2 cellular contexts compared by ENCODE assay signal in the genomic region with DNA sequence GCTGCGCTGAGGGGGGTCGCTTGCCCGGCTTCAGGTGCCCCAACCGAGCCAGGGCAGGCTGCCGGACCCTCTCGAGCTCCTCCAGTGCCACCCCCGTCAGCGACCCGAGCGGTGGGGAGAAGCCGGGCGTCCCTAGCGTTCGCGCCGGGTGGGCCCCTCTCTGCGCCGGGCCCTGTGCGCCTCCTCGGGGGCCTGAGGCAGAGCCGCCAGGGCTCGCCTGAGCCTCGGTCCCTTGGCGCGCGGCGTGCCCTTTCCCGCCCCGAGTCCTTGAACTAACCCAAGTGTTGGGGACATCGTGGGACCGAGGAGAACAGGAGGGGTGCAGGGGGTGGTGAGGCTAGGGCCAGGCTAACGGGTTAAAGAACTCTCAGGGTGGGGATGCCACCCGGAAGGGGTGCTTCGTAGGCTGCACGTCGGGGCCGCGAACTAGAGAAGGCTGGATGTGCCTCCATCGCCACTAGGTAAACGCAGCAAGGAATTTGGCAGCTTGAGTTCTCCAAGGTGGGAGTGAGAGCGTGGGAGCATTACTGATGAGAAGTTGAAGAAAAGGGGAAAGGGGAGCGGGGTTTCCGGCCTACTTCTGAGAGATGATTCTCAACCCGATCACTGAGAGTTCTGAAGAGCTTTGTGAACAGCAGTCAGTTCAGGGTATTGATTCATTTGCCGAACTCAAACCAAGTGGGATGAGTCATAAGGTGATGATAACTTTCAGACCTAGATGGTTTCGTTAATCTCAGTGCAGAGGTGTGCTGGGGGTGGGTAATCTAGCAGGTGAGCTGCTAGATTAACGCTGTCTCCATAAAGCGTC.
A peak's percentile ranks its signal among the peaks of the same experiment; 100 is the strongest.
TF ChIP-seq lines count a peak whose summit lies in the region.

No MANE protein-coding gene starts in this region.

TF ChIP-seq in HEK293, 187 proteins besides CTCF, POLR2A, EP300 and RAD21 (continued from another document and continues in another):
- TF ChIP-seq REPIN1 (tag by site-specific recombination; IDR thresholded peaks at IDR 0.05; ENCODE audit: low read depth) (no peak), GLIS2 (tag by site-specific recombination; IDR thresholded peaks at IDR 0.05) (peak; percentile 94), GLI2 (tag by site-specific recombination; IDR thresholded peaks at IDR 0.05; ENCODE audit: borderline replicate concordance, low read depth) (no peak), ZBTB10 (tag by site-specific recombination; IDR thresholded peaks at IDR 0.05) (0 out of 2 replicates have a peak, but pooled peaks have one; percentile 9), ZNF391 (tag by site-specific recombination; IDR thresholded peaks at IDR 0.05; ENCODE audit: borderline replicate concordance, low read depth) (no peak), ZNF544 (tag by site-specific recombination; IDR thresholded peaks at IDR 0.05) (no peak), PRDM10 (tag by site-specific recombination; IDR thresholded peaks at IDR 0.05) (no peak), ZNF324 (tag by site-specific recombination; IDR thresholded peaks at IDR 0.05) (no peak), ZNF660 (tag by site-specific recombination; IDR thresholded peaks at IDR 0.05) (0 out of 2 replicates have a peak, but pooled peaks have one; percentile 14), ZNF157 (tag by site-specific recombination; IDR thresholded peaks at IDR 0.05) (no peak), ZFP41 (tag by site-specific recombination; IDR thresholded peaks at IDR 0.05; ENCODE audit: borderline replicate concordance) (no peak), ZFP37 (tag by site-specific recombination; IDR thresholded peaks at IDR 0.05) (peak; percentile 82; the same call in 1 of the 2 replicates), ZNF629 (tag by site-specific recombination; IDR thresholded peaks at IDR 0.05) (no peak), ZNF596 (tag by site-specific recombination; IDR thresholded peaks at IDR 0.05) (peak; percentile 37; the same call in 1 of the 2 replicates), FEZF1 (tag by site-specific recombination; IDR thresholded peaks at IDR 0.05) (no peak), ZNF155 (tag by site-specific recombination; IDR thresholded peaks at IDR 0.05) (no peak), SP7 (tag by site-specific recombination; IDR thresholded peaks at IDR 0.05) (peak; percentile 11; the same call in 1 of the 2 replicates)
- TF ChIP-seq, protein P1, sequence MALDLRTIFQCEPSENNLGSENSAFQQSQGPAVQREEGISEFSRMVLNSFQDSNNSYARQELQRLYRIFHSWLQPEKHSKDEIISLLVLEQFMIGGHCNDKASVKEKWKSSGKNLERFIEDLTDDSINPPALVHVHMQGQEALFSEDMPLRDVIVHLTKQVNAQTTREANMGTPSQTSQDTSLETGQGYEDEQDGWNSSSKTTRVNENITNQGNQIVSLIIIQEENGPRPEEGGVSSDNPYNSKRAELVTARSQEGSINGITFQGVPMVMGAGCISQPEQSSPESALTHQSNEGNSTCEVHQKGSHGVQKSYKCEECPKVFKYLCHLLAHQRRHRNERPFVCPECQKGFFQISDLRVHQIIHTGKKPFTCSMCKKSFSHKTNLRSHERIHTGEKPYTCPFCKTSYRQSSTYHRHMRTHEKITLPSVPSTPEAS (tag by site-specific recombination; IDR thresholded peaks at IDR 0.05): no peak
- TF ChIP-seq, protein P2, sequence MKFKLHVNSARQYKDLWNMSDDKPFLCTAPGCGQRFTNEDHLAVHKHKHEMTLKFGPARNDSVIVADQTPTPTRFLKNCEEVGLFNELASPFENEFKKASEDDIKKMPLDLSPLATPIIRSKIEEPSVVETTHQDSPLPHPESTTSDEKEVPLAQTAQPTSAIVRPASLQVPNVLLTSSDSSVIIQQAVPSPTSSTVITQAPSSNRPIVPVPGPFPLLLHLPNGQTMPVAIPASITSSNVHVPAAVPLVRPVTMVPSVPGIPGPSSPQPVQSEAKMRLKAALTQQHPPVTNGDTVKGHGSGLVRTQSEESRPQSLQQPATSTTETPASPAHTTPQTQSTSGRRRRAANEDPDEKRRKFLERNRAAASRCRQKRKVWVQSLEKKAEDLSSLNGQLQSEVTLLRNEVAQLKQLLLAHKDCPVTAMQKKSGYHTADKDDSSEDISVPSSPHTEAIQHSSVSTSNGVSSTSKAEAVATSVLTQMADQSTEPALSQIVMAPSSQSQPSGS (tag by site-specific recombination; IDR thresholded peaks at IDR 0.05; ENCODE audit: low read depth): no peak

TF ChIP-seq in HepG2, 621 proteins besides CTCF, POLR2A, EP300 and RAD21 (continued from another document and continues in another):
- peak; percentile 54 for TF ChIP-seq FOSL1 (CRISPR knock-in tag; IDR thresholded peaks at IDR 0.05; ENCODE audit: borderline replicate concordance)
- TF ChIP-seq, protein P3, sequence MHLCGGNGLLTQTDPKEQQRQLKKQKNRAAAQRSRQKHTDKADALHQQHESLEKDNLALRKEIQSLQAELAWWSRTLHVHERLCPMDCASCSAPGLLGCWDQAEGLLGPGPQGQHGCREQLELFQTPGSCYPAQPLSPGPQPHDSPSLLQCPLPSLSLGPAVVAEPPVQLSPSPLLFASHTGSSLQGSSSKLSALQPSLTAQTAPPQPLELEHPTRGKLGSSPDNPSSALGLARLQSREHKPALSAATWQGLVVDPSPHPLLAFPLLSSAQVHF (CRISPR knock-in tag; IDR thresholded peaks at IDR 0.05): no peak
- TF ChIP-seq ZNF350 (CRISPR knock-in tag; IDR thresholded peaks at IDR 0.05; ENCODE audit: borderline replicate concordance, low read depth): 0 out of 2 replicates have a peak, but pooled peaks have one; percentile 39
- TF ChIP-seq HOXD1 (CRISPR knock-in tag; IDR thresholded peaks at IDR 0.05): no peak
- TF ChIP-seq ZSCAN30 (CRISPR knock-in tag; IDR thresholded peaks at IDR 0.05): no peak
- TF ChIP-seq ZSCAN20 (CRISPR knock-in tag; IDR thresholded peaks at IDR 0.05; ENCODE audit: borderline replicate concordance): 0 out of 2 replicates have a peak, but pooled peaks have one; percentile 2
- TF ChIP-seq ZNF326 (CRISPR knock-in tag; IDR thresholded peaks at IDR 0.05; ENCODE audit: borderline replicate concordance): no peak
- TF ChIP-seq, protein P4, sequence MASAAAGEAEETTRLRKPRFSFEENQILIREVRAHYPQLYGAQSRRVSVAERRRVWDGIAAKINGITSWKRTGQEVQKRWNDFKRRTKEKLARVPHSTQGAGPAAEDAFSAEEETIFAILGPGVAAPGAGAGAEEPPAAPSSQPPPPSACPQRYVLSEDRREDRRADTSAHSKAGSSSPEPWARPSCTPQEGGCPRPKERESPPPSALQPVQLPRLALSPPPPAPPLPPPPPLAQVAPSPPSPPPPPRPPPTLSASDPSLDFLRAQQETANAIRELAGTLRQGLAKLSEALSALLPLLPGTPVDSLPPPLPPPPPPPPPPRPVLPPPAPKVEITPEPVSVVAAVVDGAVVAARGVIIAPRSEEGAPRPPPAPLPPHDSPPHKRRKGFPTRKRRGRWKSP (CRISPR knock-in tag; IDR thresholded peaks at IDR 0.05): peak; percentile 74
- no peak for TF ChIP-seq ZFP36L1 (CRISPR knock-in tag; IDR thresholded peaks at IDR 0.05)
- peak; percentile 35; the same call in 1 of the 2 replicates for TF ChIP-seq AKAP8 (CRISPR knock-in tag; IDR thresholded peaks at IDR 0.05)
- TF ChIP-seq ZNF10 (CRISPR knock-in tag; IDR thresholded peaks at IDR 0.05; ENCODE audit: borderline replicate concordance, low read depth): no peak
- TF ChIP-seq ZBTB38 (CRISPR knock-in tag; IDR thresholded peaks at IDR 0.05): no peak
- TF ChIP-seq ZNF232 (CRISPR knock-in tag; IDR thresholded peaks at IDR 0.05; ENCODE audit: borderline replicate concordance): 0 out of 2 replicates have a peak, but pooled peaks have one; percentile 58
- TF ChIP-seq ZMAT3 (CRISPR knock-in tag; conservative IDR thresholded peaks at IDR 0.05): no peak
- 0 out of 2 replicates have a peak, but pooled peaks have one; percentile 53 for TF ChIP-seq ZBTB10 (CRISPR knock-in tag; IDR thresholded peaks at IDR 0.05; ENCODE audit: borderline replicate concordance)
- TF ChIP-seq KMT2B (CRISPR knock-in tag; IDR thresholded peaks at IDR 0.05): peak; percentile 42; the same call in 1 of the 2 replicates
- 0 out of 2 replicates have a peak, but pooled peaks have one; percentile 11 for TF ChIP-seq ETV6 (CRISPR knock-in tag; conservative IDR thresholded peaks at IDR 0.05)
- no peak for TF ChIP-seq GFI1 (CRISPR knock-in tag; IDR thresholded peaks at IDR 0.05; ENCODE audit: borderline replicate concordance)
- no peak for TF ChIP-seq KLF15 (CRISPR knock-in tag; IDR thresholded peaks at IDR 0.05; ENCODE audit: borderline replicate concordance)
- TF ChIP-seq BORCS8-MEF2B (CRISPR knock-in tag; IDR thresholded peaks at IDR 0.05): no peak; the same call in 1 of the 2 replicates
- peak; percentile 60; the same call in 1 of the 2 replicates for TF ChIP-seq KDM5B (CRISPR knock-in tag; IDR thresholded peaks at IDR 0.05; ENCODE audit: borderline replicate concordance)
- 0 out of 2 replicates have a peak, but pooled peaks have one; percentile 67 for TF ChIP-seq CAMTA2 (CRISPR knock-in tag; IDR thresholded peaks at IDR 0.05; ENCODE audit: borderline replicate concordance)
- TF ChIP-seq ELF4 (CRISPR knock-in tag; IDR thresholded peaks at IDR 0.05; ENCODE audit: borderline replicate concordance): 0 out of 2 replicates have a peak, but pooled peaks have one; percentile 40
- TF ChIP-seq ZNF569 (CRISPR knock-in tag; IDR thresholded peaks at IDR 0.05; ENCODE audit: borderline replicate concordance): no peak
- peak; percentile 70; the same call in 1 of the 2 replicates for TF ChIP-seq ZGPAT (CRISPR knock-in tag; IDR thresholded peaks at IDR 0.05)
- TF ChIP-seq, protein P5, sequence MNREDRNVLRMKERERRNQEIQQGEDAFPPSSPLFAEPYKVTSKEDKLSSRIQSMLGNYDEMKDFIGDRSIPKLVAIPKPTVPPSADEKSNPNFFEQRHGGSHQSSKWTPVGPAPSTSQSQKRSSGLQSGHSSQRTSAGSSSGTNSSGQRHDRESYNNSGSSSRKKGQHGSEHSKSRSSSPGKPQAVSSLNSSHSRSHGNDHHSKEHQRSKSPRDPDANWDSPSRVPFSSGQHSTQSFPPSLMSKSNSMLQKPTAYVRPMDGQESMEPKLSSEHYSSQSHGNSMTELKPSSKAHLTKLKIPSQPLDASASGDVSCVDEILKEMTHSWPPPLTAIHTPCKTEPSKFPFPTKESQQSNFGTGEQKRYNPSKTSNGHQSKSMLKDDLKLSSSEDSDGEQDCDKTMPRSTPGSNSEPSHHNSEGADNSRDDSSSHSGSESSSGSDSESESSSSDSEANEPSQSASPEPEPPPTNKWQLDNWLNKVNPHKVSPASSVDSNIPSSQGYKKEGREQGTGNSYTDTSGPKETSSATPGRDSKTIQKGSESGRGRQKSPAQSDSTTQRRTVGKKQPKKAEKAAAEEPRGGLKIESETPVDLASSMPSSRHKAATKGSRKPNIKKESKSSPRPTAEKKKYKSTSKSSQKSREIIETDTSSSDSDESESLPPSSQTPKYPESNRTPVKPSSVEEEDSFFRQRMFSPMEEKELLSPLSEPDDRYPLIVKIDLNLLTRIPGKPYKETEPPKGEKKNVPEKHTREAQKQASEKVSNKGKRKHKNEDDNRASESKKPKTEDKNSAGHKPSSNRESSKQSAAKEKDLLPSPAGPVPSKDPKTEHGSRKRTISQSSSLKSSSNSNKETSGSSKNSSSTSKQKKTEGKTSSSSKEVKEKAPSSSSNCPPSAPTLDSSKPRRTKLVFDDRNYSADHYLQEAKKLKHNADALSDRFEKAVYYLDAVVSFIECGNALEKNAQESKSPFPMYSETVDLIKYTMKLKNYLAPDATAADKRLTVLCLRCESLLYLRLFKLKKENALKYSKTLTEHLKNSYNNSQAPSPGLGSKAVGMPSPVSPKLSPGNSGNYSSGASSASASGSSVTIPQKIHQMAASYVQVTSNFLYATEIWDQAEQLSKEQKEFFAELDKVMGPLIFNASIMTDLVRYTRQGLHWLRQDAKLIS (CRISPR knock-in tag; IDR thresholded peaks at IDR 0.05): 0 out of 2 replicates have a peak, but pooled peaks have one; percentile 26
- 0 out of 2 replicates have a peak, but pooled peaks have one; percentile 50 for TF ChIP-seq ZNF225 (CRISPR knock-in tag; IDR thresholded peaks at IDR 0.05)
- TF ChIP-seq ZNF205 (CRISPR knock-in tag; IDR thresholded peaks at IDR 0.05): 0 out of 2 replicates have a peak, but pooled peaks have one; percentile 18
- TF ChIP-seq GTF2F1 (IDR thresholded peaks at IDR 0.05; ENCODE audit: low read length): no peak
- TF ChIP-seq ZC3H4 (CRISPR knock-in tag; IDR thresholded peaks at IDR 0.05; ENCODE audit: borderline replicate concordance): 0 out of 2 replicates have a peak, but pooled peaks have one; percentile 62
- TF ChIP-seq, protein P6, sequence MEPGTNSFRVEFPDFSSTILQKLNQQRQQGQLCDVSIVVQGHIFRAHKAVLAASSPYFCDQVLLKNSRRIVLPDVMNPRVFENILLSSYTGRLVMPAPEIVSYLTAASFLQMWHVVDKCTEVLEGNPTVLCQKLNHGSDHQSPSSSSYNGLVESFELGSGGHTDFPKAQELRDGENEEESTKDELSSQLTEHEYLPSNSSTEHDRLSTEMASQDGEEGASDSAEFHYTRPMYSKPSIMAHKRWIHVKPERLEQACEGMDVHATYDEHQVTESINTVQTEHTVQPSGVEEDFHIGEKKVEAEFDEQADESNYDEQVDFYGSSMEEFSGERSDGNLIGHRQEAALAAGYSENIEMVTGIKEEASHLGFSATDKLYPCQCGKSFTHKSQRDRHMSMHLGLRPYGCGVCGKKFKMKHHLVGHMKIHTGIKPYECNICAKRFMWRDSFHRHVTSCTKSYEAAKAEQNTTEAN (CRISPR knock-in tag; conservative IDR thresholded peaks at IDR 0.05): peak; percentile 2; the same call in 1 of the 2 replicates
- TF ChIP-seq NR3C1 (CRISPR knock-in tag; IDR thresholded peaks at IDR 0.05): no peak
- peak; percentile 60; the same call in 1 of the 2 replicates for TF ChIP-seq ZNF546 (CRISPR knock-in tag; conservative IDR thresholded peaks at IDR 0.05)
- peak; percentile 12; the same call in 1 of the 2 replicates for TF ChIP-seq KDM2A (CRISPR knock-in tag; IDR thresholded peaks at IDR 0.05; ENCODE audit: borderline replicate concordance, low read depth)
